9 cellular contexts compared by ENCODE assay signal in genomic region chr6:149895702-149896310, GRCh38. TPM values are rescaled to one million over a fixed set of nuclear protein-coding genes. Genes with fewer than 3 reads are reported as not detected.
A peak's percentile ranks its signal among the peaks of the same experiment; 100 is the strongest.
DNase-seq lines count a peak whose midpoint lies in the region; ATAC-seq and TF ChIP-seq lines count a peak whose summit lies in the region.
"Had no signal": no experiment of that assay in that cellular context is flagged by ENCODE, and none has a peak within 500 bp of the region (broad histone marks: within the 10 kb centered on the region; RNA-seq: fewer than 3 reads in every experiment).

No MANE protein-coding gene starts in this region.

- no peaks in the 10 kb centered on the region for H3K9me3 Mint-ChIP-seq in activated CD4-positive, alpha-beta T cell treated with anti-CD3 and anti-CD28 coated beads, Interleukin-2, amount 10 ng/mL, durations not matched to agents 7 days and 5 days
- H3K9me3 Mint-ChIP-seq: activated naive CD4-positive, alpha-beta T cell treated with anti-CD3 and anti-CD28 coated beads, Interleukin-2, amount 50 U/mL, for 24 hours had no signal

- H3K4me1 Mint-ChIP-seq in activated CD4-positive, alpha-beta T cell treated with anti-CD3 and anti-CD28 coated beads, Interleukin-2, amount 10 ng/mL, durations not matched to agents 7 days and 5 days = peaks cover 14% of the 10 kb centered on the region

- H3K4me3 Mint-ChIP-seq in activated CD4-positive, alpha-beta T cell treated with anti-CD3 and anti-CD28 coated beads, Interleukin-2, amount 10 ng/mL, durations not matched to agents 7 days and 5 days = no peak overlapping the region
- H3K4me3 Mint-ChIP-seq: activated naive CD4-positive, alpha-beta T cell treated with anti-CD3 and anti-CD28 coated beads, Interleukin-2, amount 50 U/mL, for 24 hours had no signal

- ATAC-seq in HG02938 (IDR thresholded peaks at IDR 0.05; ENCODE audit: unreplicated experiment) = no peak

- CTCF ChIA-PET in activated CD4-positive, alpha-beta T cell treated with anti-CD3 and anti-CD28 coated beads, Interleukin-2, amount 10 ng/mL, durations not matched to agents 7 days and 5 days (lab: Charles Lee) = no interaction called here

- H3K4me3 ChIP-seq in AG10803 (ENCODE audit: low read length) = no peak overlapping the region
- H3K4me3 ChIP-seq in Jurkat, Clone E6-1 (ENCODE audit: low read length) = peak overlapping the region; percentile 24

- peak; percentile 72 for DNase-seq in AG10803 (ENCODE audit: low read depth)
- DNase-seq in Jurkat, Clone E6-1 (ENCODE audit: low read depth, low spot score) = peak; percentile 85
- DNase-seq in activated CD4-positive, alpha-beta T cell treated with anti-CD3 and anti-CD28 coated beads, Interleukin-2, amount 10 ng/mL, durations not matched to agents 7 days and 5 days = peak; percentile 29
- peak; percentile 63 for DNase-seq in fibroblast of gingiva (ENCODE audit: low read depth)
- peak; percentile 19 to 21 for DNase-seq in stimulated activated CD4-positive, alpha-beta T cell treated with anti-CD3 and anti-CD28 coated beads, Interleukin-15, amount 100 ng/mL, for 48 hours (ENCODE audit: low read depth in 2 of 2)
- no peak for DNase-seq in NCI-H748 (lab: John Stamatoyannopoulos, UW; ENCODE audit: unreplicated experiment)
- DNase-seq in HPDE6-E6E7 (ENCODE audit: extremely low spot score) = no peak

- no peaks in the 10 kb centered on the region for H3K36me3 Mint-ChIP-seq in activated CD4-positive, alpha-beta T cell treated with anti-CD3 and anti-CD28 coated beads, Interleukin-2, amount 10 ng/mL, durations not matched to agents 7 days and 5 days (ENCODE audit: low read depth)
- H3K36me3 Mint-ChIP-seq: activated naive CD4-positive, alpha-beta T cell treated with anti-CD3 and anti-CD28 coated beads, Interleukin-2, amount 50 U/mL, for 24 hours had no signal

- peaks cover 23% of the 10 kb centered on the region for H3K27me3 Mint-ChIP-seq in activated CD4-positive, alpha-beta T cell treated with anti-CD3 and anti-CD28 coated beads, Interleukin-2, amount 10 ng/mL, durations not matched to agents 7 days and 5 days
- H3K27me3 Mint-ChIP-seq: activated naive CD4-positive, alpha-beta T cell treated with anti-CD3 and anti-CD28 coated beads, Interleukin-2, amount 50 U/mL, for 24 hours had no signal

- peak overlapping the region; percentile 11 for H3K27ac Mint-ChIP-seq in activated CD4-positive, alpha-beta T cell treated with anti-CD3 and anti-CD28 coated beads, Interleukin-2, amount 10 ng/mL, durations not matched to agents 7 days and 5 days
- H3K27ac Mint-ChIP-seq: activated naive CD4-positive, alpha-beta T cell treated with anti-CD3 and anti-CD28 coated beads, Interleukin-2, amount 50 U/mL, for 24 hours had no signal

- POLR2A ChIA-PET in activated CD4-positive, alpha-beta T cell treated with anti-CD3 and anti-CD28 coated beads, Interleukin-2, amount 10 ng/mL, durations not matched to agents 7 days and 5 days (lab: Charles Lee) = no interaction called here

- no peak for TF ChIP-seq CTCF in AG10803 (conservative IDR thresholded peaks at IDR 0.05; ENCODE audit: low read length)

RNA-seq across cellular contexts. Expression of gene RAET1E, which starts 2.1 kb away (rescaled TPM):
- polyA plus RNA-seq in Jurkat, Clone E6-1 (2012; ENCODE audit: insufficient read depth, insufficient read length) = not detected
- total RNA-seq in activated CD4-positive, alpha-beta T cell treated with anti-CD3 and anti-CD28 coated beads, Interleukin-2, amount 10 ng/mL, durations not matched to agents 7 days and 5 days = not detected

RNA-seq across cellular contexts. Expression of gene RAET1G, which starts 27.1 kb away (rescaled TPM):
- polyA plus RNA-seq in Jurkat, Clone E6-1 (2012; ENCODE audit: insufficient read depth, insufficient read length) = 1.6 TPM
- total RNA-seq in activated CD4-positive, alpha-beta T cell treated with anti-CD3 and anti-CD28 coated beads, Interleukin-2, amount 10 ng/mL, durations not matched to agents 7 days and 5 days = not detected

RNA-seq across cellular contexts. Expression of gene LRP11, which starts 31.6 kb away (rescaled TPM):
- polyA plus RNA-seq in Jurkat, Clone E6-1 (2012; ENCODE audit: insufficient read depth, insufficient read length) = 6.9 TPM
- 1 to 10 TPM; 6.5 to 7.4 TPM for total RNA-seq in activated CD4-positive, alpha-beta T cell treated with anti-CD3 and anti-CD28 coated beads, Interleukin-2, amount 10 ng/mL, durations not matched to agents 7 days and 5 days

RNA-seq across cellular contexts. Expression of gene ULBP2, which starts 46.0 kb away (rescaled TPM):
- 17.5 TPM for polyA plus RNA-seq in Jurkat, Clone E6-1 (2012; ENCODE audit: insufficient read depth, insufficient read length)
- total RNA-seq in activated CD4-positive, alpha-beta T cell treated with anti-CD3 and anti-CD28 coated beads, Interleukin-2, amount 10 ng/mL, durations not matched to agents 7 days and 5 days = under 1 TPM; 0.40 to 0.50 TPM

Comparison
In these comparisons a context has a peak if more than half of its experiments do, and no peak if none do; other contexts are left out.
1. DNase-seq: peak in AG10803 (single experiment), Jurkat, Clone E6-1 (single experiment), activated CD4-positive, alpha-beta T cell treated with anti-CD3 and anti-CD28 coated beads, Interleukin-2, amount 10 ng/mL, durations not matched to agents 7 days and 5 days (single experiment), fibroblast of gingiva (single experiment) and stimulated activated CD4-positive, alpha-beta T cell treated with anti-CD3 and anti-CD28 coated beads, Interleukin-15, amount 100 ng/mL, for 48 hours (2 of 2); none in NCI-H748 (single experiment) and HPDE6-E6E7 (single experiment).